In the genomic region with DNA sequence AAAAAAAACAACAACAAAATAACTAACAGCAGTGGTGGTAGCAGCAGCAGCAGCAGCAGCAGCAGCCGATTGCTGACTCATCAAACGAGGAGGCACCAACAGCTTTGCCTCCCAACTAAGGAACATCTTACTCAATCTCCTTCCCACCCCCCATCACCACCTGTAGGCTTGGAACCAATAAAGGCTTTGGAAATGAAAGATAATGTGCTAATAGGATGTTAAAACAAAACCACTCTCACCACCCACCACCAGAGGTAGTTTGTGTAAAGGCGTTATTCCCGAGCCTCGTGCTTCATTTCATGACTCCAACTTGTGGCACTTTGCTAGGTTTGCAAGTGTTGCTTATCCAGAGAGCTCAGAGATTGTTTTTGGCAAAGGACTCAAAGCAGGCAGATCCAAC, we compare ENCODE assay signal across 17 cellular contexts.
DNase-seq lines count a peak whose midpoint lies in the region; ATAC-seq, FAIRE-seq and TF ChIP-seq lines count a peak whose summit lies in the region.
"Had no signal": no experiment of that assay in that cellular context is flagged by ENCODE, and none has a peak within 500 bp of the region (broad histone marks: within the 10 kb centered on the region; RNA-seq: fewer than 3 reads in every experiment).

No MANE protein-coding gene starts in this region.

- H3K4me2 ChIP-seq in mammary epithelial cell (ENCODE audit: insufficient read depth, low read depth, low read length), result no peak overlapping the region
- no peak overlapping the region for H3K4me2 ChIP-seq in HepG2 (ENCODE audit: low read depth, low read length)
- H3K4me2 ChIP-seq: KMS-11 had no signal

- H2AFZ ChIP-seq in mammary epithelial cell (ENCODE audit: low read depth, low read length) (no peak overlapping the region), HepG2 (ENCODE audit: low read length) (no peak overlapping the region)

- no peak for TF ChIP-seq RAD21 in HepG2 (CRISPR knock-in tag; IDR thresholded peaks at IDR 0.05)

- H3K79me2 ChIP-seq in mammary epithelial cell (ENCODE audit: insufficient read depth, low read length), result no peaks in the 10 kb centered on the region
- H3K79me2 ChIP-seq in HepG2 (ENCODE audit: insufficient read depth, low read length), result no peaks in the 10 kb centered on the region

- H3K4me1 ChIP-seq in mammary epithelial cell (ENCODE audit: insufficient read depth, low read length) (peaks cover 4% of the 10 kb centered on the region), HepG2 (ENCODE audit: insufficient read depth, low read length) (no peaks in the 10 kb centered on the region)

- intact Hi-C loops in mammary epithelial cell (cut with micrococcal nuclease), result no loop called here
- intact Hi-C loops in HepG2 (cut with micrococcal nuclease; ENCODE audit: unreplicated experiment), result no loop called here

- in situ Hi-C loops in mammary epithelial cell (cut with MboI; ENCODE audit: low sequenced_read_pairs in 2 of 2), result loop anchor here in 1 of 2 donors (25.0 kb wide), 1 partner anchor 252 kb away; no protein-coding TSS in a partner anchor
- in situ Hi-C loops in HepG2 (cut with HindIII; ENCODE audit: extremely low pct_ligation_motif_present, low pct_unique_long_range_greater_than_20kb), result no loop called here

- ATAC-seq in HepG2, result no peak
- no peak for ATAC-seq in stimulated activated memory B cell treated with anti-CD40 and anti-IgM and Interleukin-4, amounts not matched to agents 10 μg/mL and 1 μg/mL and 100 μg/mL, for 72 hours
- no peak for ATAC-seq in HG03039 (IDR thresholded peaks at IDR 0.05; ENCODE audit: unreplicated experiment)
- ATAC-seq in HG02973 (IDR thresholded peaks at IDR 0.05; ENCODE audit: unreplicated experiment), result no peak
- ATAC-seq in GM21367 (IDR thresholded peaks at IDR 0.05; ENCODE audit: unreplicated experiment), result no peak
- ATAC-seq: activated T-cell treated with anti-CD3 and anti-CD28 coated beads, Interleukin-2, amount 50 U/mL, for 4 hours; naive thymus-derived CD4-positive, alpha-beta T cell had no signal

- H3K9ac ChIP-seq in mammary epithelial cell (ENCODE audit: insufficient read depth, low read length) (no peak overlapping the region), HepG2 (ENCODE audit: insufficient read depth, low read depth, low read length) (no peak overlapping the region)
- H3K9ac ChIP-seq: KMS-11 had no signal

- no peak overlapping the region for H3K4me3 ChIP-seq in Jurkat, Clone E6-1 (ENCODE audit: low read length)
- H3K4me3 ChIP-seq in mammary epithelial cell (replicated peaks in 1 of 3; ENCODE audit: insufficient read depth in 1 of 3, low read depth in 2 of 3, low read length in 3 of 3) (no peak overlapping the region), HepG2 (replicated peaks in 1 of 3; ENCODE audit: insufficient read depth in 1 of 3, low read depth in 2 of 3, low read length in 3 of 3) (no peak overlapping the region)

- H3K27ac Mint-ChIP-seq in stimulated activated memory B cell treated with anti-CD40 and anti-IgM and Interleukin-4, amounts not matched to agents 10 μg/mL and 1 μg/mL and 100 μg/mL, for 72 hours, result no peak overlapping the region
- H3K27ac Mint-ChIP-seq: CD4-positive, alpha-beta T cell; naive thymus-derived CD4-positive, alpha-beta T cell had no signal

- no peaks in the 10 kb centered on the region for H3K36me3 ChIP-seq in mammary epithelial cell (ENCODE audit: insufficient read depth, low read length)
- no peaks in the 10 kb centered on the region for H3K36me3 ChIP-seq in HepG2 (replicated peaks in 1 of 2; ENCODE audit: control insufficient read depth in 1 of 2, insufficient read depth in 2 of 2, low read length in 2 of 2)

- H4K20me1 ChIP-seq in mammary epithelial cell (ENCODE audit: insufficient read depth, low read length), result no peaks in the 10 kb centered on the region
- H4K20me1 ChIP-seq in HepG2 (ENCODE audit: insufficient read depth, low read length), result no peaks in the 10 kb centered on the region

- H3K4me3 Mint-ChIP-seq in stimulated activated memory B cell treated with anti-CD40 and anti-IgM and Interleukin-4, amounts not matched to agents 10 μg/mL and 1 μg/mL and 100 μg/mL, for 72 hours, result no peak overlapping the region
- H3K4me3 Mint-ChIP-seq: activated T-cell treated with anti-CD3 and anti-CD28 coated beads, Interleukin-2, amount 50 U/mL, for 4 hours; CD4-positive, alpha-beta T cell; naive thymus-derived CD4-positive, alpha-beta T cell had no signal

- CTCF ChIA-PET in mammary epithelial cell (lab: Charles Lee; ENCODE audit: low non-redundant PET) (no interaction called here), HepG2 (lab: Yijun Ruan, JAX; ENCODE audit: low intra/inter-chr PET ratio, low total read pairs) (no interaction called here)

- H3K9me3 ChIP-seq in mammary epithelial cell (replicated peaks; ENCODE audit: insufficient read depth, low read length), result no peaks in the 10 kb centered on the region
- H3K9me3 ChIP-seq in HepG2 (ENCODE audit: low read length), result no peaks in the 10 kb centered on the region

- H3K27me3 ChIP-seq in mammary epithelial cell (ENCODE audit: insufficient read depth, low read length) (no peaks in the 10 kb centered on the region), HepG2 (ENCODE audit: control insufficient read depth in 1 of 2, insufficient read depth in 2 of 2, low read length in 2 of 2) (no peaks in the 10 kb centered on the region)

- no peak for FAIRE-seq in HepG2 (lab: Jason Lieb, UNC)

- peaks cover 48% of the 10 kb centered on the region for H3K36me3 Mint-ChIP-seq in stimulated activated memory B cell treated with anti-CD40 and anti-IgM and Interleukin-4, amounts not matched to agents 10 μg/mL and 1 μg/mL and 100 μg/mL, for 72 hours

- no peak for TF ChIP-seq EP300 in HepG2 (IDR thresholded peaks at IDR 0.05; ENCODE audit: low read depth in 2 of 2, low read length in 2 of 2)
- no peak for TF ChIP-seq EP300 in HepG2 (CRISPR knock-in tag; IDR thresholded peaks at IDR 0.05; ENCODE audit: borderline replicate concordance)

- DNase-seq in DMS 273 (lab: John Stamatoyannopoulos, UW; ENCODE audit: unreplicated experiment), result peak; percentile 84
- peak; percentile 95 for DNase-seq in Jurkat, Clone E6-1 (ENCODE audit: low read depth, low spot score)
- DNase-seq in mammary epithelial cell, result peak; percentile 46
- no peak for DNase-seq in HepG2 (ENCODE audit: low spot score)
- DNase-seq: activated CD4-positive, alpha-beta T cell treated with anti-CD3 and anti-CD28 coated beads for 48 hours; activated T-cell treated with anti-CD3 and anti-CD28 coated beads, Interleukin-2, amount 50 U/mL, for 4 hours; CD4-positive, alpha-beta T cell; GF-D8; left cardiac atrium; naive thymus-derived CD4-positive, alpha-beta T cell; NCI-H2081; stimulated activated naive CD4-positive, alpha-beta T cell treated with Interleukin-2 at 50 U/mL for 16 hours had no signal

- H3K4me1 Mint-ChIP-seq in stimulated activated memory B cell treated with anti-CD40 and anti-IgM and Interleukin-4, amounts not matched to agents 10 μg/mL and 1 μg/mL and 100 μg/mL, for 72 hours, result no peaks in the 10 kb centered on the region

- H3K9me3 Mint-ChIP-seq in stimulated activated memory B cell treated with anti-CD40 and anti-IgM and Interleukin-4, amounts not matched to agents 10 μg/mL and 1 μg/mL and 100 μg/mL, for 72 hours, result peaks cover 16% of the 10 kb centered on the region

- H3K27ac ChIP-seq in mammary epithelial cell (ENCODE audit: insufficient read depth, low read depth, low read length) (no peak overlapping the region), HepG2 (ENCODE audit: extremely low read length, insufficient read depth, low read length) (no peak overlapping the region)
- H3K27ac ChIP-seq: KMS-11 had no signal

- 77% methylated on average over 5 of the region's 5 CpGs for WGBS in mammary epithelial cell (ENCODE audit: low coverage, missing lambda C conversion rate)
- 19% methylated on average over 5 of the region's 5 CpGs for WGBS in HepG2 (ENCODE audit: low lambda C conversion rate)

- POLR2A ChIA-PET in HepG2 (lab: Yijun Ruan, JAX), result no interaction called here

- dilution Hi-C loops in mammary epithelial cell (cut with HindIII; ENCODE audit: low sequenced_read_pairs), result no loop called here

- no TSS peak for BruUV-seq in mammary epithelial cell (replicated peaks; lab: Mats Ljungman, UMichigan)
- BruUV-seq in HepG2 (replicated peaks; lab: Mats Ljungman, UMichigan), result no TSS peak

- H3K27me3 Mint-ChIP-seq in stimulated activated memory B cell treated with anti-CD40 and anti-IgM and Interleukin-4, amounts not matched to agents 10 μg/mL and 1 μg/mL and 100 μg/mL, for 72 hours, result no peaks in the 10 kb centered on the region
- H3K27me3 Mint-ChIP-seq: CD4-positive, alpha-beta T cell; naive thymus-derived CD4-positive, alpha-beta T cell had no signal

- no peak for TF ChIP-seq POLR2A in HepG2 (IDR thresholded peaks at IDR 0.05; ENCODE audit: insufficient read depth in 1 of 2, low read depth in 2 of 2, low read length in 2 of 2)

- no peak for TF ChIP-seq CTCF in mammary epithelial cell (conservative IDR thresholded peaks at IDR 0.05 in 1 of 2, IDR thresholded peaks at IDR 0.05 in 1 of 2; ENCODE audit: extremely low read depth in 1 of 2, insufficient read depth in 1 of 2, low read depth in 1 of 2, low read length in 2 of 2)
- no peak for TF ChIP-seq CTCF in HepG2 (CRISPR knock-in tag; IDR thresholded peaks at IDR 0.05)

TF ChIP-seq in HepG2, 621 proteins besides CTCF, POLR2A, EP300 and RAD21 (continues in another document):
- TF ChIP-seq ZNF775 (CRISPR knock-in tag; IDR thresholded peaks at IDR 0.05; ENCODE audit: borderline replicate concordance) (no peak), MAFF (IDR thresholded peaks at IDR 0.05; ENCODE audit: low read depth, low read length) (peak; percentile 74), TSC22D2 (CRISPR knock-in tag; IDR thresholded peaks at IDR 0.05; ENCODE audit: borderline replicate concordance) (no peak), SOX6 (IDR thresholded peaks at IDR 0.05) (no peak), SOX6 (CRISPR knock-in tag; IDR thresholded peaks at IDR 0.05) (no peak), PPARG (CRISPR knock-in tag; conservative IDR thresholded peaks at IDR 0.05) (no peak), ZNF792 (CRISPR knock-in tag; IDR thresholded peaks at IDR 0.05) (no peak), CEBPG (CRISPR knock-in tag; IDR thresholded peaks at IDR 0.05) (no peak), MAFK (conservative IDR thresholded peaks at IDR 0.05 in 1 of 2, IDR thresholded peaks at IDR 0.05 in 1 of 2; ENCODE audit: low read length in 2 of 2) (peak; percentile 79 to 86), ZNF235 (CRISPR knock-in tag; IDR thresholded peaks at IDR 0.05; ENCODE audit: borderline replicate concordance) (no peak)
- TF ChIP-seq, protein P1, sequence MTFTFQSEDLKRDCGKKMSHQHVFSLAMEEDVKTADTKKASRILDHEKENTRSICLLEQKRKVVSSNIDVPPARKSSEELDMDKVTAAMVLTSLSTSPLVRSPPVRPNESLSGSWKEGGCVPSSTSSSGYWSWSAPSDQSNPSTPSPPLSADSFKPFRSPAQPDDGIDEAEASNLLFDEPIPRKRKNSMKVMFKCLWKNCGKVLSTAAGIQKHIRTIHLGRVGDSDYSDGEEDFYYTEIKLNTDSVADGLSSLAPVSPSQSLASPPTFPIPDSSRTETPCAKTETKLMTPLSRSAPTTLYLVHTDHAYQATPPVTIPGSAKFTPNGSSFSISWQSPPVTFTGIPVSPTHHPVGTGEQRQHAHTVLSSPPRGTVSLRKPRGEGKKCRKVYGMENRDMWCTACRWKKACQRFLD (CRISPR knock-in tag; IDR thresholded peaks at IDR 0.05; ENCODE audit: borderline replicate concordance), result no peak
